ENCODE assay signal across 31 cellular contexts in the genomic region with DNA sequence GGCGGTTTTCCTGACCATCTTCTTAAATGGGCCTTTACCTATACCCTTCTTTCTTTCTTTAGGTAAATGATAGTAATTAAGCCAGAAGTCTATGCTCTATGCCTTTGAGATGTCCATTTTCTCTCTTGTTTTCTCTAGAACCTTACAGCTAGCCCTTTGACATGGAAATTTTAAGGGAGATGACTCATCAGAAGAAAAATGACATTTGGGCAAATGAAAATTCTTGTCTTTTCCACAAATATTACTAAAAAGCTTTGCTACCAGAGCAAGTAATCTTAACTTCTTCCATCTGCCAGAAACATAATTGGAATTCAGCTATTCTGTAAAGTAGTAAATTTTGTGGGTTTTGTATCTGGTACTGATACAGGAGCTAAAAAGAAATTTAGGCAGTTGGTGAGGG. TPM values are rescaled to one million over a fixed set of nuclear protein-coding genes. Genes with fewer than 3 reads are reported as not detected.
"Had no signal": no experiment of that assay in that cellular context is flagged by ENCODE, and none has a peak within 500 bp of the region (broad histone marks: within the 10 kb centered on the region; RNA-seq: fewer than 3 reads in every experiment).

No MANE protein-coding gene starts in this region.

- H3K36me3 ChIP-seq: gastrocnemius medialis, left ventricle myocardium inferior, sigmoid colon, uterus had no signal

- H2AFZ ChIP-seq: hepatocyte, parathyroid adenoma had no signal

- DNase-seq: activated CD4-positive, alpha-beta memory T cell treated with anti-CD3 and anti-CD28 coated beads for 36 hours; activated CD4-positive, alpha-beta T cell treated with anti-CD3 and anti-CD28 coated beads, Interleukin-2, amount 10 ng/mL, durations not matched to agents 24 days and 14 days; activated CD4-positive, CD25-positive, alpha-beta regulatory T cell treated with anti-CD3 and anti-CD28 coated beads, Interleukin-2, amount 50 U/mL, for 72 hours; activated CD8-positive, alpha-beta memory T cell treated with anti-CD3 and anti-CD28 coated beads, Interleukin-2, amount 50 U/mL, for 4 hours; activated gamma-delta T cell; activated naive CD4-positive, alpha-beta T cell treated with anti-CD3 and anti-CD28 coated beads, Interleukin-2, amount 10 ng/mL, durations not matched to agents 7 days and 5 days; activated naive CD8-positive, alpha-beta T cell treated with anti-CD3 and anti-CD28 coated beads, Interleukin-2, amount 10 ng/mL, durations not matched to agents 7 days and 5 days; activated T-cell treated with anti-CD3 and anti-CD28 coated beads, Interleukin-2, amount 50 U/mL, for 24 hours; amygdala; cortex of kidney; effector memory CD8-positive, alpha-beta T cell; gastrocnemius medialis; islet precursor cell; left ventricle myocardium inferior; naive thymus-derived CD4-positive, alpha-beta T cell; nucleus accumbens; psoas muscle; sigmoid colon; stimulated activated CD4-positive, alpha-beta T cell treated with anti-CD3 and anti-CD28 coated beads, Interleukin-15, amount 100 ng/mL, for 24 hours; stimulated activated CD4-positive, alpha-beta T cell treated with anti-CD3 and anti-CD28 coated beads, Interleukin-2, amount 100 ng/mL, for 24 hours; stimulated activated naive B cell treated with anti-CD40 and anti-IgM and Interleukin-4, amounts not matched to agents 10 μg/mL and 1 μg/mL and 100 μg/mL, for 72 hours; T-helper 2 cell; testis; uterus had no signal

- H3K36me3 Mint-ChIP-seq: activated CD4-positive, alpha-beta memory T cell treated with anti-CD3 and anti-CD28 coated beads for 36 hours; activated naive CD4-positive, alpha-beta T cell treated with anti-CD3 and anti-CD28 coated beads, Interleukin-2, amount 10 ng/mL, durations not matched to agents 7 days and 5 days; activated naive CD8-positive, alpha-beta T cell treated with anti-CD3 and anti-CD28 coated beads, Interleukin-2, amount 10 ng/mL, durations not matched to agents 7 days and 5 days; naive thymus-derived CD4-positive, alpha-beta T cell; stimulated activated naive B cell treated with anti-CD40 and anti-IgM and Interleukin-4, amounts not matched to agents 10 μg/mL and 1 μg/mL and 100 μg/mL, for 72 hours; type B pancreatic cell had no signal

- H3K4me2 ChIP-seq: hepatocyte had no signal

- H3K9me3 ChIP-seq: gastrocnemius medialis, left ventricle myocardium inferior, psoas muscle, sigmoid colon, testis, uterus had no signal

- H3K4me3 ChIP-seq: gastrocnemius medialis, hepatocyte, left ventricle myocardium inferior, psoas muscle, sigmoid colon, testis, uterus had no signal

- H3K27ac ChIP-seq: gastrocnemius medialis, hepatocyte, left ventricle myocardium inferior, parathyroid adenoma, psoas muscle, sigmoid colon, testis, uterus had no signal

- H3K4me1 Mint-ChIP-seq: activated CD4-positive, alpha-beta T cell treated with anti-CD3 and anti-CD28 coated beads, Interleukin-2, amount 10 ng/mL, durations not matched to agents 24 days and 14 days; activated naive CD4-positive, alpha-beta T cell treated with anti-CD3 and anti-CD28 coated beads, Interleukin-2, amount 10 ng/mL, durations not matched to agents 7 days and 5 days; activated naive CD8-positive, alpha-beta T cell treated with anti-CD3 and anti-CD28 coated beads, Interleukin-2, amount 10 ng/mL, durations not matched to agents 7 days and 5 days; central memory CD8-positive, alpha-beta T cell; naive thymus-derived CD4-positive, alpha-beta T cell; neural crest cell had no signal

- FAIRE-seq: bronchial epithelial cell had no signal

- H3K4me3 Mint-ChIP-seq: activated CD4-positive, alpha-beta memory T cell treated with anti-CD3 and anti-CD28 coated beads for 36 hours; activated CD4-positive, alpha-beta T cell treated with anti-CD3 and anti-CD28 coated beads, Interleukin-2, amount 10 ng/mL, durations not matched to agents 24 days and 14 days; activated naive CD4-positive, alpha-beta T cell treated with anti-CD3 and anti-CD28 coated beads, Interleukin-2, amount 10 ng/mL, durations not matched to agents 7 days and 5 days; activated naive CD8-positive, alpha-beta T cell treated with anti-CD3 and anti-CD28 coated beads, Interleukin-2, amount 10 ng/mL, durations not matched to agents 7 days and 5 days; activated T-cell treated with anti-CD3 and anti-CD28 coated beads, Interleukin-2, amount 50 U/mL, for 24 hours; central memory CD8-positive, alpha-beta T cell; effector memory CD8-positive, alpha-beta T cell; naive thymus-derived CD4-positive, alpha-beta T cell; neural crest cell; stimulated activated naive B cell treated with anti-CD40 and anti-IgM and Interleukin-4, amounts not matched to agents 10 μg/mL and 1 μg/mL and 100 μg/mL, for 72 hours; type B pancreatic cell had no signal

- H3K27ac Mint-ChIP-seq: activated CD4-positive, alpha-beta memory T cell treated with anti-CD3 and anti-CD28 coated beads for 36 hours; activated CD4-positive, alpha-beta T cell treated with anti-CD3 and anti-CD28 coated beads, Interleukin-2, amount 10 ng/mL, durations not matched to agents 24 days and 14 days; activated naive CD4-positive, alpha-beta T cell treated with anti-CD3 and anti-CD28 coated beads, Interleukin-2, amount 10 ng/mL, durations not matched to agents 7 days and 5 days; activated naive CD8-positive, alpha-beta T cell treated with anti-CD3 and anti-CD28 coated beads, Interleukin-2, amount 10 ng/mL, durations not matched to agents 7 days and 5 days; activated T-cell treated with anti-CD3 and anti-CD28 coated beads, Interleukin-2, amount 50 U/mL, for 24 hours; effector memory CD8-positive, alpha-beta T cell; naive thymus-derived CD4-positive, alpha-beta T cell; stimulated activated naive B cell treated with anti-CD40 and anti-IgM and Interleukin-4, amounts not matched to agents 10 μg/mL and 1 μg/mL and 100 μg/mL, for 72 hours; type B pancreatic cell had no signal

- H3K27me3 ChIP-seq: gastrocnemius medialis, hepatocyte, sigmoid colon, testis, uterus had no signal

- H3K9me3 Mint-ChIP-seq: activated CD4-positive, alpha-beta memory T cell treated with anti-CD3 and anti-CD28 coated beads for 36 hours; activated CD4-positive, alpha-beta T cell treated with anti-CD3 and anti-CD28 coated beads, Interleukin-2, amount 10 ng/mL, durations not matched to agents 24 days and 14 days; activated naive CD4-positive, alpha-beta T cell treated with anti-CD3 and anti-CD28 coated beads, Interleukin-2, amount 10 ng/mL, durations not matched to agents 7 days and 5 days; activated T-cell treated with anti-CD3 and anti-CD28 coated beads, Interleukin-2, amount 50 U/mL, for 24 hours; central memory CD8-positive, alpha-beta T cell; effector memory CD8-positive, alpha-beta T cell; neural crest cell; stimulated activated naive B cell treated with anti-CD40 and anti-IgM and Interleukin-4, amounts not matched to agents 10 μg/mL and 1 μg/mL and 100 μg/mL, for 72 hours had no signal

- H3K79me2 ChIP-seq: hepatocyte, parathyroid adenoma had no signal

- H3K27me3 Mint-ChIP-seq: activated naive CD4-positive, alpha-beta T cell treated with anti-CD3 and anti-CD28 coated beads, Interleukin-2, amount 10 ng/mL, durations not matched to agents 7 days and 5 days; type B pancreatic cell had no signal

- H3K4me1 ChIP-seq: gastrocnemius medialis, parathyroid adenoma, psoas muscle, sigmoid colon, testis, uterus had no signal

- H3K9ac ChIP-seq: parathyroid adenoma had no signal

- ATAC-seq: effector memory CD8-positive, alpha-beta T cell; gastrocnemius medialis; naive thymus-derived CD4-positive, alpha-beta T cell; psoas muscle; stimulated activated naive B cell treated with anti-CD40 and anti-IgM and Interleukin-4, amounts not matched to agents 10 μg/mL and 1 μg/mL and 100 μg/mL, for 72 hours had no signal

RNA-seq across cellular contexts. Expression of a gene that starts 59.5 kb away (rescaled TPM):
- total RNA-seq: activated CD8-positive, alpha-beta memory T cell treated with anti-CD3 and anti-CD28 coated beads for 36 hours; activated naive CD8-positive, alpha-beta T cell treated with anti-CD3 and anti-CD28 coated beads, Interleukin-2, amount 10 ng/mL, durations not matched to agents 7 days and 5 days had no signal
- polyA plus RNA-seq: naive thymus-derived CD4-positive, alpha-beta T cell had no signal
